1 cellular context compared by ENCODE assay signal in the genomic region with DNA sequence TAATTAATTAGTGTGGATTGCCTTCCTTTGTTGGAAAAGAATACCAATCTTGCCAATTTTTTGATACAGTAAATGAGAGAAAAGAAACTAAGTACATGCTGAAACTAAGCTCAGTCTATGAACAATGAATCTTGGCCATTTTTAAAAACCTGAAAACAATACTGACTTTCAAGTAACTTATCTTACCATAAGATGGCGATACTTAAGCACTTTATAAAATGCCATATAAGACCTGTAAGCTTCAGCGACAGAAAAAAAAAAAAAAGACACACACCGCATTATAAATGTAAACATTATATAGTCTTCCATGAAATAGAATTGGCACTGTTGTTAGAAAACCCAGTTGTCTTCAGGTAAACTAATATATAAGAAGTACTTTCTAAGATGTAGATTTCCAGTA.
TF ChIP-seq lines count a peak whose summit lies in the region.

No MANE protein-coding gene starts in this region.

TF ChIP-seq in Ishikawa, 13 proteins besides CTCF, POLR2A, EP300 and RAD21 (continued from another document):
- TF ChIP-seq, protein P1, sequence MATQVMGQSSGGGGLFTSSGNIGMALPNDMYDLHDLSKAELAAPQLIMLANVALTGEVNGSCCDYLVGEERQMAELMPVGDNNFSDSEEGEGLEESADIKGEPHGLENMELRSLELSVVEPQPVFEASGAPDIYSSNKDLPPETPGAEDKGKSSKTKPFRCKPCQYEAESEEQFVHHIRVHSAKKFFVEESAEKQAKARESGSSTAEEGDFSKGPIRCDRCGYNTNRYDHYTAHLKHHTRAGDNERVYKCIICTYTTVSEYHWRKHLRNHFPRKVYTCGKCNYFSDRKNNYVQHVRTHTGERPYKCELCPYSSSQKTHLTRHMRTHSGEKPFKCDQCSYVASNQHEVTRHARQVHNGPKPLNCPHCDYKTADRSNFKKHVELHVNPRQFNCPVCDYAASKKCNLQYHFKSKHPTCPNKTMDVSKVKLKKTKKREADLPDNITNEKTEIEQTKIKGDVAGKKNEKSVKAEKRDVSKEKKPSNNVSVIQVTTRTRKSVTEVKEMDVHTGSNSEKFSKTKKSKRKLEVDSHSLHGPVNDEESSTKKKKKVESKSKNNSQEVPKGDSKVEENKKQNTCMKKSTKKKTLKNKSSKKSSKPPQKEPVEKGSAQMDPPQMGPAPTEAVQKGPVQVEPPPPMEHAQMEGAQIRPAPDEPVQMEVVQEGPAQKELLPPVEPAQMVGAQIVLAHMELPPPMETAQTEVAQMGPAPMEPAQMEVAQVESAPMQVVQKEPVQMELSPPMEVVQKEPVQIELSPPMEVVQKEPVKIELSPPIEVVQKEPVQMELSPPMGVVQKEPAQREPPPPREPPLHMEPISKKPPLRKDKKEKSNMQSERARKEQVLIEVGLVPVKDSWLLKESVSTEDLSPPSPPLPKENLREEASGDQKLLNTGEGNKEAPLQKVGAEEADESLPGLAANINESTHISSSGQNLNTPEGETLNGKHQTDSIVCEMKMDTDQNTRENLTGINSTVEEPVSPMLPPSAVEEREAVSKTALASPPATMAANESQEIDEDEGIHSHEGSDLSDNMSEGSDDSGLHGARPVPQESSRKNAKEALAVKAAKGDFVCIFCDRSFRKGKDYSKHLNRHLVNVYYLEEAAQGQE (IDR thresholded peaks at IDR 0.05; ENCODE audit: low read depth), result no peak
- no peak for TF ChIP-seq CREB1 (IDR thresholded peaks at IDR 0.05; ENCODE audit: low read depth)
- TF ChIP-seq, protein P2, sequence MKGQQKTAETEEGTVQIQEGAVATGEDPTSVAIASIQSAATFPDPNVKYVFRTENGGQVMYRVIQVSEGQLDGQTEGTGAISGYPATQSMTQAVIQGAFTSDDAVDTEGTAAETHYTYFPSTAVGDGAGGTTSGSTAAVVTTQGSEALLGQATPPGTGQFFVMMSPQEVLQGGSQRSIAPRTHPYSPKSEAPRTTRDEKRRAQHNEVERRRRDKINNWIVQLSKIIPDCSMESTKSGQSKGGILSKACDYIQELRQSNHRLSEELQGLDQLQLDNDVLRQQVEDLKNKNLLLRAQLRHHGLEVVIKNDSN (IDR thresholded peaks at IDR 0.05), result no peak
- no peak for TF ChIP-seq EGR1 (IDR thresholded peaks at IDR 0.05)
- no peak for TF ChIP-seq NFIC (IDR thresholded peaks at IDR 0.05)
- TF ChIP-seq, protein P3, sequence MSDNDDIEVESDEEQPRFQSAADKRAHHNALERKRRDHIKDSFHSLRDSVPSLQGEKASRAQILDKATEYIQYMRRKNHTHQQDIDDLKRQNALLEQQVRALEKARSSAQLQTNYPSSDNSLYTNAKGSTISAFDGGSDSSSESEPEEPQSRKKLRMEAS (IDR thresholded peaks at IDR 0.05), result no peak
- TF ChIP-seq TAF1 (IDR thresholded peaks at IDR 0.05; ENCODE audit: low read depth), result no peak
- no peak for TF ChIP-seq TEAD4 (IDR thresholded peaks at IDR 0.05)
